ENCODE assay signal across 8 cellular contexts in the genomic region with DNA sequence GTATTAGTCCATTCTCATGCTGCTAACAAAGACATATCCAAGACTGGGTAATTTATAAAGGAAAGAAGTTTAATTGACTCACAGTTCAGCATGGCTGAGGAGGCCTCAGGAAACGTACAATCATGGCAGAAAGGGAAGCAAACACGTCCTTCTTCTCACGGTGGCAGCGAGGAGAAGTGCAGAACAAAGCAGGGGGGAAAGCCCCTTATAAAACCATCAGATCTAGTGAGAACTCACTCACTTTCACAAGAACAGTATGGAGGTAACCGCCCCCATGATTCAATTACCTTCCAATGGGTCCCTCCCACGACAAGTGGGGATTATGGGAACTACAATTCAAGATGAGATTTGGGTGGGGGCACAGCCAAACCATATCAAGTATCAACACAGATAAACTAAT.
DNase-seq lines count a peak whose midpoint lies in the region; ATAC-seq lines count a peak whose summit lies in the region.
"Not testable (repeated sequence)": the region's sequence is repeated elsewhere in the genome, so short reads cannot be mapped to it uniquely, and the experiment has no call there.

No MANE protein-coding gene starts in this region.

- not testable (repeated sequence) for H3K4me3 Mint-ChIP-seq in activated T-cell treated with anti-CD3 and anti-CD28 coated beads, Interleukin-2, amount 50 U/mL, for 24 hours; activated naive CD8-positive, alpha-beta T cell treated with anti-CD3 and anti-CD28 coated beads for 36 hours

- not testable (repeated sequence) for H3K9me3 ChIP-seq in Karpas-422 (ENCODE audit: low read length)

- H2AFZ ChIP-seq in Karpas-422 (ENCODE audit: low read length), result not testable (repeated sequence)

- H3K36me3 ChIP-seq in Karpas-422 (ENCODE audit: insufficient read depth, low read length), result not testable (repeated sequence)

- not testable (repeated sequence) for H3K4me2 ChIP-seq in Karpas-422 (ENCODE audit: low read depth, low read length, poor library complexity, severe bottlenecking)

- peak; percentile 91 for ATAC-seq in stimulated activated naive CD8-positive, alpha-beta T cell treated with anti-CD3 and anti-CD28 coated beads, Interleukin-15, Interleukin-2, amounts not matched to agents 100 U/mL and 50 U/mL, for 24 hours

- H3K4me1 Mint-ChIP-seq in activated T-cell treated with anti-CD3 and anti-CD28 coated beads, Interleukin-2, amount 50 U/mL, for 24 hours (ENCODE audit: low read depth), result peaks cover 17% of the 10 kb centered on the region
- not testable (repeated sequence) for H3K4me1 Mint-ChIP-seq in activated naive CD8-positive, alpha-beta T cell treated with anti-CD3 and anti-CD28 coated beads for 36 hours

- peak overlapping the region; percentile 67 for H3K27ac Mint-ChIP-seq in activated T-cell treated with anti-CD3 and anti-CD28 coated beads, Interleukin-2, amount 50 U/mL, for 24 hours
- H3K27ac Mint-ChIP-seq in activated naive CD8-positive, alpha-beta T cell treated with anti-CD3 and anti-CD28 coated beads for 36 hours, result not testable (repeated sequence)

- H3K27me3 Mint-ChIP-seq in activated T-cell treated with anti-CD3 and anti-CD28 coated beads, Interleukin-2, amount 50 U/mL, for 24 hours; activated naive CD8-positive, alpha-beta T cell treated with anti-CD3 and anti-CD28 coated beads for 36 hours: not testable (repeated sequence)

- H3K36me3 Mint-ChIP-seq in activated T-cell treated with anti-CD3 and anti-CD28 coated beads, Interleukin-2, amount 50 U/mL, for 24 hours (ENCODE audit: low read depth), result peaks cover 67% of the 10 kb centered on the region
- H3K36me3 Mint-ChIP-seq in activated naive CD8-positive, alpha-beta T cell treated with anti-CD3 and anti-CD28 coated beads for 36 hours, result not testable (repeated sequence)

- not testable (repeated sequence) for H3K9ac ChIP-seq in Karpas-422 (ENCODE audit: low read length)

- not testable (repeated sequence) for H3K9me3 Mint-ChIP-seq in activated T-cell treated with anti-CD3 and anti-CD28 coated beads, Interleukin-2, amount 50 U/mL, for 24 hours; activated naive CD8-positive, alpha-beta T cell treated with anti-CD3 and anti-CD28 coated beads for 36 hours

- not testable (repeated sequence) for H3K4me1 ChIP-seq in Karpas-422 (ENCODE audit: low read length)

- not testable (repeated sequence) for H3K4me3 ChIP-seq in Karpas-422 (ENCODE audit: low read length)

- not testable (repeated sequence) for H4K20me1 ChIP-seq in Karpas-422 (ENCODE audit: insufficient read depth, low read depth, low read length)

- DNase-seq in Karpas-422, result peak; percentile 9
- DNase-seq in activated CD4-positive, alpha-beta T cell treated with anti-CD3 and anti-CD28 coated beads for 48 hours, result peak; percentile 24
- DNase-seq in activated T-cell treated with anti-CD3 and anti-CD28 coated beads, Interleukin-2, amount 50 U/mL, for 24 hours, result not testable (repeated sequence)
- DNase-seq in activated naive CD4-positive, alpha-beta T cell treated with Interleukin-2 at 50 U/mL for 16 hours, result peak; percentile 6
- DNase-seq in activated naive CD8-positive, alpha-beta T cell treated with anti-CD3 and anti-CD28 coated beads for 36 hours, result peak; percentile 11
- peak; percentile 15 for DNase-seq in stimulated activated CD4-positive, alpha-beta T cell treated with anti-CD3 and anti-CD28 coated beads, Interleukin-15, amount 100 ng/mL, for 24 hours
- peak; percentile 20 for DNase-seq in stimulated activated CD4-positive, alpha-beta T cell treated with anti-CD3 and anti-CD28 coated beads, Interleukin-4, amount 100 ng/mL, for 24 hours
- peak; percentile 13 for DNase-seq in stimulated activated naive CD8-positive, alpha-beta T cell treated with anti-CD3 and anti-CD28 coated beads, Interleukin-15, Interleukin-2, amounts not matched to agents 100 U/mL and 50 U/mL, for 24 hours

- not testable (repeated sequence) for H3K27ac ChIP-seq in Karpas-422 (ENCODE audit: low read length)

- not testable (repeated sequence) for H3K9me2 ChIP-seq in Karpas-422 (replicated peaks; ENCODE audit: insufficient read depth, low read length)

- not testable (repeated sequence) for H3K27me3 ChIP-seq in Karpas-422 (ENCODE audit: low read length)

- not testable (repeated sequence) for H3K79me2 ChIP-seq in Karpas-422 (ENCODE audit: low read length)
